15 cellular contexts compared by ENCODE assay signal in genomic region chr3:178085817-178086123, GRCh38.
DNase-seq lines count a peak whose midpoint lies in the region; ATAC-seq and TF ChIP-seq lines count a peak whose summit lies in the region.
"Had no signal": no experiment of that assay in that cellular context is flagged by ENCODE, and none has a peak within 500 bp of the region (broad histone marks: within the 10 kb centered on the region; RNA-seq: fewer than 3 reads in every experiment).

No MANE protein-coding gene starts in this region.

- intact Hi-C loops in IMR-90 (cut with micrococcal nuclease): loop anchor here (10.0 kb wide), 1 partner anchor 239 kb away; no protein-coding TSS in a partner anchor
- intact Hi-C loops in spleen (cut with DNase I; ENCODE audit: low total_unique reads): no loop called here
- intact Hi-C loops in natural killer cell (cut with micrococcal nuclease): no loop called here

- H4K91ac ChIP-seq in IMR-90 (ENCODE audit: insufficient read depth, low read depth, low read length): 0 out of 2 replicates have a peak overlapping the region, but pooled peaks have one; percentile 23

- H3K9me3 Mint-ChIP-seq in mesothelial cell of epicardium (no peaks in the 10 kb centered on the region), natural killer cell (no peaks in the 10 kb centered on the region)
- peaks cover under 1 to 5% of the 10 kb centered on the region in 2 donors for H3K9me3 Mint-ChIP-seq in stimulated activated naive CD8-positive, alpha-beta T cell treated with anti-CD3 and anti-CD28 coated beads, Interleukin-15, amount 100 ng/mL, for 72 hours
- H3K9me3 Mint-ChIP-seq: activated naive CD8-positive, alpha-beta T cell treated with anti-CD3 and anti-CD28 coated beads for 36 hours; natural killer cell treated with Interleukin-12 subunit alpha and Interleukin-12 subunit beta and Interleukin-15 and Interleukin-18, amount 100 ng/mL, for 72 hours had no signal

- H2BK20ac ChIP-seq in IMR-90 (ENCODE audit: low read depth, low read length): no peak overlapping the region

- H3K9me1 ChIP-seq in IMR-90 (ENCODE audit: insufficient read depth, low read length): peaks cover 2% of the 10 kb centered on the region; the same call in 1 of the 2 replicates

- H3K4me3 Mint-ChIP-seq in mesothelial cell of epicardium (no peak overlapping the region), natural killer cell (no peak overlapping the region)
- no peak overlapping the region for H3K4me3 Mint-ChIP-seq in stimulated activated naive CD8-positive, alpha-beta T cell treated with anti-CD3 and anti-CD28 coated beads, Interleukin-15, amount 100 ng/mL, for 72 hours
- H3K4me3 Mint-ChIP-seq: activated CD4-positive, alpha-beta T cell treated with anti-CD3 and anti-CD28 coated beads, Interleukin-2, amount 10 ng/mL, durations not matched to agents 7 days and 5 days; activated naive CD8-positive, alpha-beta T cell treated with anti-CD3 and anti-CD28 coated beads for 36 hours; natural killer cell treated with Interleukin-12 subunit alpha and Interleukin-12 subunit beta and Interleukin-15 and Interleukin-18, amount 100 ng/mL, for 72 hours had no signal

- H3K4me1 ChIP-seq in IMR-90 (ENCODE audit: control insufficient read depth, insufficient read depth, low read length) (peaks cover 9% of the 10 kb centered on the region), spleen (peaks cover 0 to 34% (median 15%) of the 10 kb centered on the region in 6 donors), Peyer's patch (peaks cover 0 to 38% (median 0%) of the 10 kb centered on the region in 4 donors)

- dilution Hi-C loops in IMR-90 (cut with HindIII; ENCODE audit: low sequenced_read_pairs, unreplicated experiment): no loop called here

- no peak overlapping the region for H3K4me2 ChIP-seq in IMR-90 (ENCODE audit: low read depth, low read length)

- H3K56ac ChIP-seq in IMR-90 (ENCODE audit: extremely low read depth, insufficient read depth, low read length): no peak overlapping the region

- no peak overlapping the region for H3K23ac ChIP-seq in IMR-90 (ENCODE audit: low read depth, low read length)

- peak overlapping the region; percentile 73 for H2BK120ac ChIP-seq in IMR-90 (ENCODE audit: low read depth, low read length)

- peak overlapping the region; percentile 24 for H3K18ac ChIP-seq in IMR-90 (ENCODE audit: low read depth, low read length)

- ATAC-seq in IMR-90 (ENCODE audit: low read depth) (no peak), natural killer cell (no peak), GM18502 (IDR thresholded peaks at IDR 0.05; ENCODE audit: poor library complexity, unreplicated experiment) (no peak)
- ATAC-seq in stimulated activated naive CD8-positive, alpha-beta T cell treated with anti-CD3 and anti-CD28 coated beads, Interleukin-15, amount 100 ng/mL, for 72 hours: no peak
- ATAC-seq: natural killer cell treated with Interleukin-12 subunit alpha and Interleukin-12 subunit beta and Interleukin-15 and Interleukin-18, amount 100 ng/mL, for 72 hours had no signal

- H3K9ac ChIP-seq in IMR-90 (ENCODE audit: low read depth, low read length): no peak overlapping the region

- no peak overlapping the region; the same call in 1 of the 2 replicates for H3K14ac ChIP-seq in IMR-90 (replicated peaks; ENCODE audit: low read depth, low read length)

- H3K36me3 Mint-ChIP-seq in mesothelial cell of epicardium: no peaks in the 10 kb centered on the region
- no peaks in the 10 kb centered on the region for H3K36me3 Mint-ChIP-seq in natural killer cell
- H3K36me3 Mint-ChIP-seq: natural killer cell treated with Interleukin-12 subunit alpha and Interleukin-12 subunit beta and Interleukin-15 and Interleukin-18, amount 100 ng/mL, for 72 hours had no signal

- no peak overlapping the region for H3K4me3 ChIP-seq in IMR-90 (ENCODE audit: insufficient read depth, low read depth, low read length)
- H3K4me3 ChIP-seq in spleen: no peak overlapping the region
- H3K4me3 ChIP-seq in Peyer's patch: no peak overlapping the region
- H3K4me3 ChIP-seq: MG63 had no signal

- H3K27me3 Mint-ChIP-seq in mesothelial cell of epicardium (ENCODE audit: low read depth) (no peaks in the 10 kb centered on the region), natural killer cell (ENCODE audit: low read depth in 2 of 2) (peaks cover 3 to 13% of the 10 kb centered on the region in 2 donors)
- H3K27me3 Mint-ChIP-seq in stimulated activated naive CD8-positive, alpha-beta T cell treated with anti-CD3 and anti-CD28 coated beads, Interleukin-15, amount 100 ng/mL, for 72 hours: no peaks in the 10 kb centered on the region
- H3K27me3 Mint-ChIP-seq: activated CD4-positive, alpha-beta T cell treated with anti-CD3 and anti-CD28 coated beads, Interleukin-2, amount 10 ng/mL, durations not matched to agents 7 days and 5 days; activated naive CD8-positive, alpha-beta T cell treated with anti-CD3 and anti-CD28 coated beads for 36 hours had no signal

- no peak overlapping the region; the same call in 1 of the 2 replicates for H3K27ac ChIP-seq in IMR-90 (ENCODE audit: insufficient read depth, low read length)
- H3K27ac ChIP-seq in spleen: peak overlapping the region in 6 of 8 donors; percentile 6 to 50 (median 18)
- peak overlapping the region in 1 of 4 donors; percentile 56 for H3K27ac ChIP-seq in Peyer's patch

- peak overlapping the region; percentile 41 for H2AFZ ChIP-seq in IMR-90 (replicated peaks; ENCODE audit: low read length, poor library complexity)

- TF ChIP-seq POLR2A in IMR-90 (IDR thresholded peaks at IDR 0.05; ENCODE audit: low read depth, low read length): no peak
- no peak for TF ChIP-seq POLR2A in spleen (IDR thresholded peaks at IDR 0.05)
- no peak for TF ChIP-seq POLR2A in Peyer's patch (IDR thresholded peaks at IDR 0.05)

- no peak overlapping the region for H2AK9ac ChIP-seq in IMR-90 (replicated peaks; ENCODE audit: low read depth, low read length, poor library complexity)

- no peaks in the 10 kb centered on the region for H3K79me1 ChIP-seq in IMR-90 (ENCODE audit: low read depth in 1 of 2, low read length in 2 of 2)

- H3K4ac ChIP-seq in IMR-90 (ENCODE audit: low read depth, low read length): peak overlapping the region; percentile 38; the same call in 1 of the 2 replicates

- H3K9me3 ChIP-seq in IMR-90 (ENCODE audit: control insufficient read depth, insufficient read depth, low read length) (no peaks in the 10 kb centered on the region), spleen (no peaks in the 10 kb centered on the region), Peyer's patch (no peaks in the 10 kb centered on the region)
- H3K9me3 ChIP-seq: MG63 had no signal

- no peaks in the 10 kb centered on the region for H3K27me3 ChIP-seq in IMR-90 (ENCODE audit: control insufficient read depth, insufficient read depth, low read length)
- no peaks in the 10 kb centered on the region for H3K27me3 ChIP-seq in spleen (replicated peaks in 1 of 7)
- H3K27me3 ChIP-seq in Peyer's patch: no peaks in the 10 kb centered on the region
- H3K27me3 ChIP-seq: MG63 had no signal

- 0 out of 2 replicates have a peak overlapping the region, but pooled peaks have one; percentile 31 for H4K5ac ChIP-seq in IMR-90 (ENCODE audit: low read depth, low read length)

- no peak for TF ChIP-seq RAD21 in IMR-90 (IDR thresholded peaks at IDR 0.05; ENCODE audit: low read length)

- POLR2A ChIA-PET in IMR-90 (lab: Charles Lee; ENCODE audit: unreplicated experiment): no interaction called here

- BruUV-seq in IMR-90 (replicated peaks; lab: Mats Ljungman, UMichigan): no TSS peak

- H3K36me3 ChIP-seq in IMR-90 (ENCODE audit: control insufficient read depth, insufficient read depth, low read length) (no peaks in the 10 kb centered on the region), spleen (no peaks in the 10 kb centered on the region), Peyer's patch (no peaks in the 10 kb centered on the region)
- H3K36me3 ChIP-seq: MG63 had no signal

- no peak overlapping the region for H2BK15ac ChIP-seq in IMR-90 (ENCODE audit: low read depth, low read length)

- DNase-seq in IMR-90 (no peak), cerebellum (ENCODE audit: low spot score) (peak; percentile 17), mesothelial cell of epicardium (ENCODE audit: low spot score in 2 of 2, unreplicated experiment in 2 of 2) (no peak), spleen (no peak), natural killer cell (no peak), Peyer's patch (no peak)
- no peak for DNase-seq in stimulated activated naive CD8-positive, alpha-beta T cell treated with anti-CD3 and anti-CD28 coated beads, Interleukin-15, amount 100 ng/mL, for 72 hours
- DNase-seq: activated CD4-positive, alpha-beta T cell treated with anti-CD3 and anti-CD28 coated beads, Interleukin-2, amount 10 ng/mL, durations not matched to agents 7 days and 5 days; activated naive CD8-positive, alpha-beta T cell treated with anti-CD3 and anti-CD28 coated beads for 36 hours; activated T-cell treated with anti-CD3 and anti-CD28 coated beads, Interleukin-2, amount 50 U/mL, for 1 hour; left colon; MG63; T-helper 9 cell had no signal

- in situ Hi-C loops in IMR-90 (cut with MboI; ENCODE audit: low sequenced_read_pairs): no loop called here

- H4K20me1 ChIP-seq in IMR-90 (ENCODE audit: insufficient read depth, low read length): no peaks in the 10 kb centered on the region

- no peak for TF ChIP-seq CTCF in IMR-90 (conservative IDR thresholded peaks at IDR 0.05; ENCODE audit: low read depth, low read length)
- TF ChIP-seq CTCF in mesothelial cell of epicardium (IDR thresholded peaks at IDR 0.05; ENCODE audit: unreplicated experiment): no peak
- TF ChIP-seq CTCF in spleen (IDR thresholded peaks at IDR 0.05 in 8 of 11, conservative IDR thresholded peaks at IDR 0.05 in 3 of 11): no peak
- no peak for TF ChIP-seq CTCF in natural killer cell (IDR thresholded peaks at IDR 0.05)
- no peak for TF ChIP-seq CTCF in Peyer's patch (IDR thresholded peaks at IDR 0.05)

- peak overlapping the region; percentile 53; the same call in 1 of the 2 replicates for H2AK5ac ChIP-seq in IMR-90 (ENCODE audit: low read depth, low read length)

- peak overlapping the region; percentile 35 to 43; a peak in 2 of 4 replicates for H4K8ac ChIP-seq in IMR-90 (ENCODE audit: low read depth in 2 of 2, low read length in 2 of 2)

- H3K27ac Mint-ChIP-seq in mesothelial cell of epicardium (peak overlapping the region; percentile 91), natural killer cell (peak overlapping the region in 1 of 2 donors; percentile 60)
- no peak overlapping the region for H3K27ac Mint-ChIP-seq in stimulated activated naive CD8-positive, alpha-beta T cell treated with anti-CD3 and anti-CD28 coated beads, Interleukin-15, amount 100 ng/mL, for 72 hours
- H3K27ac Mint-ChIP-seq: activated CD4-positive, alpha-beta T cell treated with anti-CD3 and anti-CD28 coated beads, Interleukin-2, amount 10 ng/mL, durations not matched to agents 7 days and 5 days; activated naive CD8-positive, alpha-beta T cell treated with anti-CD3 and anti-CD28 coated beads for 36 hours; natural killer cell treated with Interleukin-12 subunit alpha and Interleukin-12 subunit beta and Interleukin-15 and Interleukin-18, amount 100 ng/mL, for 72 hours had no signal

- CTCF ChIA-PET in IMR-90 (lab: Yijun Ruan, JAX): no interaction called here

- H2BK5ac ChIP-seq in IMR-90 (ENCODE audit: low read depth, low read length, poor library complexity, severe bottlenecking): no peak overlapping the region

- H3K4me1 Mint-ChIP-seq in mesothelial cell of epicardium: peaks cover 85% of the 10 kb centered on the region
- peaks cover 12 to 27% of the 10 kb centered on the region in 2 donors for H3K4me1 Mint-ChIP-seq in natural killer cell
- H3K4me1 Mint-ChIP-seq in stimulated activated naive CD8-positive, alpha-beta T cell treated with anti-CD3 and anti-CD28 coated beads, Interleukin-15, amount 100 ng/mL, for 72 hours: peaks cover 31% of the 10 kb centered on the region
